ENCODE assay signal across 8 cellular contexts in genomic region chr10:59805043-59805442, GRCh38. TPM values are rescaled to one million over a fixed set of nuclear protein-coding genes. Genes with fewer than 3 reads are reported as not detected.
DNase-seq lines count a peak whose midpoint lies in the region; ATAC-seq and TF ChIP-seq lines count a peak whose summit lies in the region.

No MANE protein-coding gene starts in this region.

- POLR2A ChIA-PET in activated CD4-positive, alpha-beta T cell treated with anti-CD3 and anti-CD28 coated beads, Interleukin-2, amount 10 ng/mL, durations not matched to agents 7 days and 5 days (lab: Charles Lee), result no interaction called here

- no peak for ATAC-seq in activated T-cell treated with anti-CD3 and anti-CD28 coated beads, Interleukin-2, amount 50 U/mL, for 4 hours

- peak; percentile 1 to 4 for DNase-seq in stimulated activated CD4-positive, alpha-beta T cell treated with anti-CD3 and anti-CD28 coated beads, Interleukin-15, amount 100 ng/mL, for 48 hours (ENCODE audit: low read depth in 2 of 2)
- DNase-seq in stimulated activated CD4-positive, alpha-beta T cell treated with anti-CD3 and anti-CD28 coated beads, Interleukin-12 subunit alpha, Interleukin-12 subunit beta, amount 100 ng/mL, for 4 hours, result no peak
- DNase-seq in NCI-H1694 treated with DMSO at 0.1 percent for 48 hours (lab: John Stamatoyannopoulos, UW), result peak; percentile 68
- peak in 3 of 10 donors; percentile 28 to 39 (median 31) for DNase-seq in dorsolateral prefrontal cortex
- DNase-seq in activated T-cell treated with anti-CD3 and anti-CD28 coated beads, Interleukin-2, amount 50 U/mL, for 4 hours, result no peak
- no peak for DNase-seq in NCI-H146 treated with DMSO at 0.1 percent for 48 hours (lab: John Stamatoyannopoulos, UW; ENCODE audit: unreplicated experiment)
- DNase-seq in activated CD4-positive, alpha-beta T cell treated with anti-CD3 and anti-CD28 coated beads, Interleukin-2, amount 10 ng/mL, durations not matched to agents 7 days and 5 days, result no peak

- intact Hi-C loops in dorsolateral prefrontal cortex (cut with DNase I), result loop anchor here in 1 of 2 donors (10.0 kb wide), 1 partner anchor 100 kb away; the partner anchor contains the start of gene SLC16A9

- H3K9ac ChIP-seq in parathyroid adenoma, result no peak overlapping the region

- H3K36me3 ChIP-seq in parathyroid adenoma (ENCODE audit: control insufficient read depth, insufficient read depth, low read length), result no peaks in the 10 kb centered on the region

- H3K9me3 ChIP-seq in parathyroid adenoma (ENCODE audit: control insufficient read depth, low read length), result no peaks in the 10 kb centered on the region

- H3K27ac ChIP-seq in dorsolateral prefrontal cortex (no peak overlapping the region), parathyroid adenoma (peak overlapping the region; percentile 53)

- no peaks in the 10 kb centered on the region for H3K27me3 Mint-ChIP-seq in activated T-cell treated with anti-CD3 and anti-CD28 coated beads, Interleukin-2, amount 50 U/mL, for 4 hours (ENCODE audit: low read depth)
- no peaks in the 10 kb centered on the region for H3K27me3 Mint-ChIP-seq in activated CD4-positive, alpha-beta T cell treated with anti-CD3 and anti-CD28 coated beads, Interleukin-2, amount 10 ng/mL, durations not matched to agents 7 days and 5 days

- H3K79me2 ChIP-seq in parathyroid adenoma, result no peaks in the 10 kb centered on the region

- no peak overlapping the region for H3K4me3 Mint-ChIP-seq in activated T-cell treated with anti-CD3 and anti-CD28 coated beads, Interleukin-2, amount 50 U/mL, for 4 hours
- H3K4me3 Mint-ChIP-seq in activated CD4-positive, alpha-beta T cell treated with anti-CD3 and anti-CD28 coated beads, Interleukin-2, amount 10 ng/mL, durations not matched to agents 7 days and 5 days, result no peak overlapping the region

- CTCF ChIA-PET in activated CD4-positive, alpha-beta T cell treated with anti-CD3 and anti-CD28 coated beads, Interleukin-2, amount 10 ng/mL, durations not matched to agents 7 days and 5 days (lab: Charles Lee), result interaction anchor here (1.4 kb wide), 1 partner anchor 12 kb away, joined by 4 read pairs; no protein-coding TSS in a partner anchor

- H3K9me3 Mint-ChIP-seq in activated T-cell treated with anti-CD3 and anti-CD28 coated beads, Interleukin-2, amount 50 U/mL, for 4 hours, result no peaks in the 10 kb centered on the region
- no peaks in the 10 kb centered on the region for H3K9me3 Mint-ChIP-seq in activated CD4-positive, alpha-beta T cell treated with anti-CD3 and anti-CD28 coated beads, Interleukin-2, amount 10 ng/mL, durations not matched to agents 7 days and 5 days

- H2AFZ ChIP-seq in parathyroid adenoma, result peak overlapping the region; percentile 23

- no peak overlapping the region for H3K4me3 ChIP-seq in dorsolateral prefrontal cortex
- no peak overlapping the region for H3K4me3 ChIP-seq in parathyroid adenoma (ENCODE audit: low read depth, low read length)

- H3K27ac Mint-ChIP-seq in activated CD4-positive, alpha-beta T cell treated with anti-CD3 and anti-CD28 coated beads, Interleukin-2, amount 10 ng/mL, durations not matched to agents 7 days and 5 days, result no peak overlapping the region

- TF ChIP-seq CTCF in dorsolateral prefrontal cortex (IDR thresholded peaks at IDR 0.05 in 54 of 56, conservative IDR thresholded peaks at IDR 0.05 in 2 of 56; ENCODE audit: low read depth in 1 of 56, partially characterized antibody in 56 of 56) (peak in 41 of 56 donors; percentile 9 to 50 (median 32)), parathyroid adenoma (IDR thresholded peaks at IDR 0.05) (peak; percentile 81)

- no peaks in the 10 kb centered on the region for H3K4me1 Mint-ChIP-seq in activated T-cell treated with anti-CD3 and anti-CD28 coated beads, Interleukin-2, amount 50 U/mL, for 4 hours (ENCODE audit: low read depth)
- no peaks in the 10 kb centered on the region for H3K4me1 Mint-ChIP-seq in activated CD4-positive, alpha-beta T cell treated with anti-CD3 and anti-CD28 coated beads, Interleukin-2, amount 10 ng/mL, durations not matched to agents 7 days and 5 days

- peaks cover 4% of the 10 kb centered on the region for H3K4me1 ChIP-seq in parathyroid adenoma

- H3K36me3 Mint-ChIP-seq in activated T-cell treated with anti-CD3 and anti-CD28 coated beads, Interleukin-2, amount 50 U/mL, for 4 hours (ENCODE audit: insufficient read depth), result peaks cover 71% of the 10 kb centered on the region
- peaks cover 17% of the 10 kb centered on the region for H3K36me3 Mint-ChIP-seq in activated CD4-positive, alpha-beta T cell treated with anti-CD3 and anti-CD28 coated beads, Interleukin-2, amount 10 ng/mL, durations not matched to agents 7 days and 5 days (ENCODE audit: low read depth)

- H3K27me3 ChIP-seq in dorsolateral prefrontal cortex (no peaks in the 10 kb centered on the region), parathyroid adenoma (ENCODE audit: control insufficient read depth, insufficient read depth, low read length) (no peaks in the 10 kb centered on the region)

- peak overlapping the region; percentile 0 for H3K4me2 ChIP-seq in parathyroid adenoma (ENCODE audit: low read length)

RNA-seq across cellular contexts. Expression of gene MRLN, which starts 51.8 kb away (rescaled TPM):
- total RNA-seq in dorsolateral prefrontal cortex, result 1 to 10 TPM in 14 of 120 experiments, under 1 TPM in 16, not detected in 90; 0.50 to 2.5 (median 0.98) TPM
- total RNA-seq in activated T-cell treated with anti-CD3 and anti-CD28 coated beads, Interleukin-2, amount 50 U/mL, for 4 hours, result under 1 TPM in 1 of 3 donors, not detected in 2; 0.38 TPM
- not detected for total RNA-seq in activated CD4-positive, alpha-beta T cell treated with anti-CD3 and anti-CD28 coated beads, Interleukin-2, amount 10 ng/mL, durations not matched to agents 7 days and 5 days

Comparison
In these comparisons a context has a peak if more than half of its experiments do, and no peak if none do; other contexts are left out.
1. DNase-seq: peak in stimulated activated CD4-positive, alpha-beta T cell treated with anti-CD3 and anti-CD28 coated beads, Interleukin-15, amount 100 ng/mL, for 48 hours (2 of 2) and NCI-H1694 treated with DMSO at 0.1 percent for 48 hours (single experiment); none in stimulated activated CD4-positive, alpha-beta T cell treated with anti-CD3 and anti-CD28 coated beads, Interleukin-12 subunit alpha, Interleukin-12 subunit beta, amount 100 ng/mL, for 4 hours (single experiment), activated T-cell treated with anti-CD3 and anti-CD28 coated beads, Interleukin-2, amount 50 U/mL, for 4 hours (single experiment), NCI-H146 treated with DMSO at 0.1 percent for 48 hours (single experiment) and activated CD4-positive, alpha-beta T cell treated with anti-CD3 and anti-CD28 coated beads, Interleukin-2, amount 10 ng/mL, durations not matched to agents 7 days and 5 days (single experiment).